ENCODE assay signal across 8 cellular contexts in genomic region chr6:1610497-1611321, GRCh38. TPM values are rescaled to one million over a fixed set of nuclear protein-coding genes. Genes with fewer than 3 reads are reported as not detected.
DNase-seq lines count a peak whose midpoint lies in the region; ATAC-seq lines count a peak whose summit lies in the region.

No MANE protein-coding gene starts in this region.

- H3K4me1 Mint-ChIP-seq in activated T-cell treated with anti-CD3 and anti-CD28 coated beads, Interleukin-2, amount 50 U/mL, for 24 hours (ENCODE audit: low read depth): peaks cover 45% of the 10 kb centered on the region

- H3K27me3 Mint-ChIP-seq in activated T-cell treated with anti-CD3 and anti-CD28 coated beads, Interleukin-2, amount 50 U/mL, for 24 hours: peaks cover 66% of the 10 kb centered on the region

- peaks cover 1% of the 10 kb centered on the region for H3K36me3 Mint-ChIP-seq in activated T-cell treated with anti-CD3 and anti-CD28 coated beads, Interleukin-2, amount 50 U/mL, for 24 hours (ENCODE audit: low read depth)

- H3K27ac Mint-ChIP-seq in activated T-cell treated with anti-CD3 and anti-CD28 coated beads, Interleukin-2, amount 50 U/mL, for 24 hours: peak overlapping the region; percentile 61

- DNase-seq in SIG-M5 treated with dmso at 0.1 percent for 504 hours (lab: John Stamatoyannopoulos, UW; ENCODE audit: unreplicated experiment) (peak; percentile 14), SIG-M5 (lab: John Stamatoyannopoulos, UW) (no peak), left cardiac atrium (no peak), iPS-NIHi11 (ENCODE audit: low spot score) (no peak)
- DNase-seq in activated T-cell treated with anti-CD3 and anti-CD28 coated beads, Interleukin-2, amount 50 U/mL, for 24 hours: peak; percentile 60

- H3K9me3 Mint-ChIP-seq in activated T-cell treated with anti-CD3 and anti-CD28 coated beads, Interleukin-2, amount 50 U/mL, for 24 hours: no peaks in the 10 kb centered on the region

- intact Hi-C loops in left cardiac atrium (cut with DNase I): loop anchor here in 1 of 2 donors (5.0 kb wide), 1 partner anchor 412 kb away; no protein-coding TSS in a partner anchor

- peak; percentile 12 for ATAC-seq in HG03439 (IDR thresholded peaks at IDR 0.05; ENCODE audit: unreplicated experiment)
- peak; percentile 0 to 2 for ATAC-seq in left cardiac atrium
- ATAC-seq in GM18870 (IDR thresholded peaks at IDR 0.05; ENCODE audit: unreplicated experiment): no peak

- peak overlapping the region; percentile 66 for H3K4me3 Mint-ChIP-seq in activated T-cell treated with anti-CD3 and anti-CD28 coated beads, Interleukin-2, amount 50 U/mL, for 24 hours

- H3K4me3 ChIP-seq in skin epidermis: peak overlapping the region; percentile 46 to 65 (median 61)

- peak overlapping the region in 19 of 21 experiments; percentile 42 to 91 (median 81) for H3K27ac ChIP-seq in skin epidermis

RNA-seq across cellular contexts. Expression of gene FOXC1, which starts 1.0 kb away (rescaled TPM):
- total RNA-seq in left cardiac atrium: 10 to 100 TPM in 1 of 2 donors, 1 to 10 TPM in 1; 5.5 to 25.9 TPM

Comparison
In these comparisons a context has a peak if more than half of its experiments do, and no peak if none do; other contexts are left out.
1. DNase-seq: peak in SIG-M5 treated with dmso at 0.1 percent for 504 hours (single experiment) and activated T-cell treated with anti-CD3 and anti-CD28 coated beads, Interleukin-2, amount 50 U/mL, for 24 hours (single experiment); none in SIG-M5 (single experiment), left cardiac atrium (single experiment) and iPS-NIHi11 (single experiment).